In genomic region chr9:35828716-35829083, GRCh38 we compare ENCODE assay signal across 8 cellular contexts. TPM values are rescaled to one million over a fixed set of nuclear protein-coding genes. Genes with fewer than 3 reads are reported as not detected.
DNase-seq lines count a peak whose midpoint lies in the region; ATAC-seq, FAIRE-seq and TF ChIP-seq lines count a peak whose summit lies in the region.

TSS of gene FAM221B (minus strand) at chr9:35828732. CDS start at chr9:35826161, 2,571 bp downstream.

- peaks cover 2% of the 10 kb centered on the region; the same call in 1 of the 2 replicates for H3K4me1 ChIP-seq in HUES64 (ENCODE audit: insufficient read depth, low read length)

- peak within 1 kb of the TSS; percentile 74 for H3K27ac Mint-ChIP-seq in activated naive CD8-positive, alpha-beta T cell treated with anti-CD3 and anti-CD28 coated beads for 36 hours
- H3K27ac Mint-ChIP-seq in immature natural killer cell, result peak within 1 kb of the TSS; percentile 65 to 95 (median 92)

- H3K4me3 Mint-ChIP-seq in activated naive CD8-positive, alpha-beta T cell treated with anti-CD3 and anti-CD28 coated beads for 36 hours, result peak within 1 kb of the TSS; percentile 95
- peak within 1 kb of the TSS; percentile 90 to 98 (median 96) for H3K4me3 Mint-ChIP-seq in immature natural killer cell

- peak within 1 kb of the TSS; percentile 70 for H3K4me3 ChIP-seq in HUES64 (ENCODE audit: low read length)

- peak; percentile 31 for FAIRE-seq in GM12891 (lab: Jason Lieb, UNC)

- no peak for TF ChIP-seq POLR2A in GM12891 (IDR thresholded peaks at IDR 0.05; ENCODE audit: low read depth, low read length)

- no peak for ATAC-seq in HG03469 (IDR thresholded peaks at IDR 0.05; ENCODE audit: unreplicated experiment)

- no peaks in the 10 kb centered on the region for H3K36me3 Mint-ChIP-seq in activated naive CD8-positive, alpha-beta T cell treated with anti-CD3 and anti-CD28 coated beads for 36 hours
- H3K36me3 Mint-ChIP-seq in immature natural killer cell, result no peaks in the 10 kb centered on the region

- no peaks in the 10 kb centered on the region for H3K9me3 Mint-ChIP-seq in activated naive CD8-positive, alpha-beta T cell treated with anti-CD3 and anti-CD28 coated beads for 36 hours
- no peaks in the 10 kb centered on the region for H3K9me3 Mint-ChIP-seq in immature natural killer cell

- peaks cover 20% of the 10 kb centered on the region for H3K4me1 Mint-ChIP-seq in activated naive CD8-positive, alpha-beta T cell treated with anti-CD3 and anti-CD28 coated beads for 36 hours
- peaks cover 13 to 26% of the 10 kb centered on the region in 2 donors for H3K4me1 Mint-ChIP-seq in immature natural killer cell

- H3K27me3 ChIP-seq in HUES64 (ENCODE audit: insufficient read depth, low read length), result no peaks in the 10 kb centered on the region

- no peaks in the 10 kb centered on the region for H3K36me3 ChIP-seq in HUES64 (ENCODE audit: insufficient read depth, low read length)

- no peak for DNase-seq in GM12891 (ENCODE audit: insufficient read length, low spot score)
- DNase-seq in activated naive CD8-positive, alpha-beta T cell treated with anti-CD3 and anti-CD28 coated beads for 36 hours, result peak; percentile 31
- no peak for DNase-seq in immature natural killer cell
- DNase-seq in stimulated activated CD4-positive, alpha-beta T cell treated with anti-CD3 and anti-CD28 coated beads, Interleukin-4, amount 100 ng/mL, for 24 hours, result peak; percentile 25
- DNase-seq in occipital lobe (lab: John Stamatoyannopoulos, UW), result no peak
- DNase-seq in Kasumi-1 (lab: John Stamatoyannopoulos, UW), result no peak

- H3K9ac ChIP-seq in HUES64 (ENCODE audit: low read depth, low read length), result peak within 1 kb of the TSS; percentile 43

- H3K27ac ChIP-seq in HUES64 (ENCODE audit: low read depth, low read length), result no peak within 1 kb of the TSS; the same call in 1 of the 2 replicates

- no peaks in the 10 kb centered on the region for H3K27me3 Mint-ChIP-seq in activated naive CD8-positive, alpha-beta T cell treated with anti-CD3 and anti-CD28 coated beads for 36 hours
- peaks cover 3 to 4% (median 4%) of the 10 kb centered on the region in 3 donors for H3K27me3 Mint-ChIP-seq in immature natural killer cell (ENCODE audit: low read depth in 3 of 3)

- no peaks in the 10 kb centered on the region for H3K9me3 ChIP-seq in HUES64 (ENCODE audit: insufficient read depth, low read depth, low read length)

- 5% methylated on average over 21 of the region's 21 CpGs for WGBS in HUES64

TF ChIP-seq in GM12891, 5 proteins besides CTCF, POLR2A, EP300 and RAD21:
- TF ChIP-seq POU2F2 (IDR thresholded peaks at IDR 0.05; ENCODE audit: low read depth, low read length), result no peak
- TF ChIP-seq SPI1 (IDR thresholded peaks at IDR 0.05; ENCODE audit: low read depth, low read length), result no peak
- no peak for TF ChIP-seq PAX5 (IDR thresholded peaks at IDR 0.05; ENCODE audit: insufficient read depth, low read length, severe bottlenecking)
- TF ChIP-seq TAF1 (IDR thresholded peaks at IDR 0.05; ENCODE audit: low read depth, low read length), result no peak
- TF ChIP-seq POLR2AphosphoS5 (IDR thresholded peaks at IDR 0.05; ENCODE audit: low read depth, low read length), result no peak

RNA-seq across cellular contexts. Expression of gene FAM221B, which starts in this region (rescaled TPM):
- not detected for polyA plus RNA-seq in GM12891 (2012; ENCODE audit: low read depth, missing spikeins)
- not detected for polyA plus RNA-seq in HUES64 (2013, experiment 1 of 2)
- polyA plus RNA-seq in HUES64 (2013, experiment 2 of 2), result not detected
- not detected for total RNA-seq in activated naive CD8-positive, alpha-beta T cell treated with anti-CD3 and anti-CD28 coated beads for 36 hours
- polyA plus RNA-seq in immature natural killer cell, result not detected
- not detected for total RNA-seq in occipital lobe

Comparison
In these comparisons a context has a peak if more than half of its experiments do, and no peak if none do; other contexts are left out.
1. Peak in DNase-seq in activated naive CD8-positive, alpha-beta T cell treated with anti-CD3 and anti-CD28 coated beads for 36 hours; RNA of the gene not detected or under 1 TPM.